ENCODE assay signal across 14 cellular contexts in genomic region chr1:220056374-220056773, GRCh38. TPM values are rescaled to one million over a fixed set of nuclear protein-coding genes. Genes with fewer than 3 reads are reported as not detected.
A peak's percentile ranks its signal among the peaks of the same experiment; 100 is the strongest.
DNase-seq lines count a peak whose midpoint lies in the region; ATAC-seq and TF ChIP-seq lines count a peak whose summit lies in the region.
"Had no signal": no experiment of that assay in that cellular context is flagged by ENCODE, and none has a peak within 500 bp of the region (broad histone marks: within the 10 kb centered on the region; RNA-seq: fewer than 3 reads in every experiment).

No MANE protein-coding gene starts in this region.

- CTCF ChIA-PET in activated naive CD4-positive, alpha-beta T cell treated with anti-CD3 and anti-CD28 coated beads for 36 hours (lab: Charles Lee) = no interaction called here

- intact Hi-C loops in activated naive CD4-positive, alpha-beta T cell treated with anti-CD3 and anti-CD28 coated beads for 36 hours (cut with micrococcal nuclease) = no loop called here
- intact Hi-C loops in activated T-helper 1 cell treated with anti-CD3 and anti-CD28 coated beads, Interleukin-12 subunit alpha, Interleukin-12 subunit beta, Interleukin-2, Interleukin-4 antibody, amounts not matched to agents 30 ng/mL and 10 ng/mL and 1 ng/mL, durations not matched to agents 14 hours and 24 hours and 36 hours (cut with micrococcal nuclease) = no loop called here
- intact Hi-C loops in mucosa of descending colon (cut with DNase I, micrococcal nuclease) = no loop called here

- no peaks in the 10 kb centered on the region for H3K27me3 Mint-ChIP-seq in activated naive CD4-positive, alpha-beta T cell treated with anti-CD3 and anti-CD28 coated beads for 36 hours (ENCODE audit: low read depth)
- no peaks in the 10 kb centered on the region for H3K27me3 Mint-ChIP-seq in activated T-helper 1 cell treated with anti-CD3 and anti-CD28 coated beads, Interleukin-12 subunit alpha, Interleukin-12 subunit beta, Interleukin-2, Interleukin-4 antibody, amounts not matched to agents 30 ng/mL and 10 ng/mL and 1 ng/mL, durations not matched to agents 14 hours and 24 hours and 36 hours (ENCODE audit: insufficient read depth)

- H3K4me3 Mint-ChIP-seq in activated naive CD4-positive, alpha-beta T cell treated with anti-CD3 and anti-CD28 coated beads for 36 hours = no peak overlapping the region
- no peak overlapping the region for H3K4me3 Mint-ChIP-seq in activated T-helper 1 cell treated with anti-CD3 and anti-CD28 coated beads, Interleukin-12 subunit alpha, Interleukin-12 subunit beta, Interleukin-2, Interleukin-4 antibody, amounts not matched to agents 30 ng/mL and 10 ng/mL and 1 ng/mL, durations not matched to agents 14 hours and 24 hours and 36 hours

- no peaks in the 10 kb centered on the region for H3K4me1 Mint-ChIP-seq in activated naive CD4-positive, alpha-beta T cell treated with anti-CD3 and anti-CD28 coated beads for 36 hours (ENCODE audit: low read depth)
- H3K4me1 Mint-ChIP-seq in activated T-helper 1 cell treated with anti-CD3 and anti-CD28 coated beads, Interleukin-12 subunit alpha, Interleukin-12 subunit beta, Interleukin-2, Interleukin-4 antibody, amounts not matched to agents 30 ng/mL and 10 ng/mL and 1 ng/mL, durations not matched to agents 14 hours and 24 hours and 36 hours (ENCODE audit: low read depth) = peaks cover 5% of the 10 kb centered on the region

- H3K9me3 Mint-ChIP-seq in activated naive CD4-positive, alpha-beta T cell treated with anti-CD3 and anti-CD28 coated beads, Interleukin-2, amount 50 U/mL, for 72 hours = no peaks in the 10 kb centered on the region
- no peaks in the 10 kb centered on the region for H3K9me3 Mint-ChIP-seq in activated naive CD4-positive, alpha-beta T cell treated with anti-CD3 and anti-CD28 coated beads for 36 hours
- H3K9me3 Mint-ChIP-seq in activated T-helper 1 cell treated with anti-CD3 and anti-CD28 coated beads, Interleukin-12 subunit alpha, Interleukin-12 subunit beta, Interleukin-2, Interleukin-4 antibody, amounts not matched to agents 30 ng/mL and 10 ng/mL and 1 ng/mL, durations not matched to agents 14 hours and 24 hours and 36 hours = no peaks in the 10 kb centered on the region

- no peaks in the 10 kb centered on the region for H3K36me3 Mint-ChIP-seq in activated naive CD4-positive, alpha-beta T cell treated with anti-CD3 and anti-CD28 coated beads, Interleukin-2, amount 50 U/mL, for 72 hours
- peaks cover 4% of the 10 kb centered on the region for H3K36me3 Mint-ChIP-seq in activated naive CD4-positive, alpha-beta T cell treated with anti-CD3 and anti-CD28 coated beads for 36 hours (ENCODE audit: low read depth)
- H3K36me3 Mint-ChIP-seq in activated T-helper 1 cell treated with anti-CD3 and anti-CD28 coated beads, Interleukin-12 subunit alpha, Interleukin-12 subunit beta, Interleukin-2, Interleukin-4 antibody, amounts not matched to agents 30 ng/mL and 10 ng/mL and 1 ng/mL, durations not matched to agents 14 hours and 24 hours and 36 hours (ENCODE audit: low read depth) = peaks cover under 1% of the 10 kb centered on the region

- TF ChIP-seq CTCF in mucosa of descending colon (IDR thresholded peaks at IDR 0.05) = no peak

- no peaks in the 10 kb centered on the region for H3K9me3 ChIP-seq in mucosa of descending colon
- H3K9me3 ChIP-seq: BE2C had no signal

- H3K4me3 ChIP-seq in mucosa of descending colon = no peak overlapping the region

- H3K4me1 ChIP-seq in mucosa of descending colon (ENCODE audit: low read depth) = no peaks in the 10 kb centered on the region
- H3K4me1 ChIP-seq: BE2C had no signal

- no peak for DNase-seq in activated naive CD4-positive, alpha-beta T cell treated with anti-CD3 and anti-CD28 coated beads, Interleukin-2, amount 50 U/mL, for 72 hours (ENCODE audit: low spot score in 2 of 2)
- no peak for DNase-seq in activated naive CD4-positive, alpha-beta T cell treated with anti-CD3 and anti-CD28 coated beads for 36 hours
- DNase-seq in activated T-helper 1 cell treated with anti-CD3 and anti-CD28 coated beads, Interleukin-12 subunit alpha, Interleukin-12 subunit beta, Interleukin-2, Interleukin-4 antibody, amounts not matched to agents 30 ng/mL and 10 ng/mL and 1 ng/mL, durations not matched to agents 14 hours and 24 hours and 36 hours (ENCODE audit: low spot score) = no peak
- DNase-seq in mucosa of descending colon (no peak), NCI-H526 treated with DMSO at 0.1 percent for 48 hours (lab: John Stamatoyannopoulos, UW) (no peak), NCI-H128 (lab: John Stamatoyannopoulos, UW; ENCODE audit: unreplicated experiment) (no peak)
- DNase-seq: BE2C, EL, KBM-7, NCI-H2227 treated with DMSO at 0.1 percent for 48 hours, NCI-H526, OCI-M1, RPMI8226 had no signal

- peak overlapping the region; percentile 11 to 62 for H3K27ac Mint-ChIP-seq in activated naive CD4-positive, alpha-beta T cell treated with anti-CD3 and anti-CD28 coated beads, Interleukin-2, amount 50 U/mL, for 72 hours
- no peak overlapping the region for H3K27ac Mint-ChIP-seq in activated naive CD4-positive, alpha-beta T cell treated with anti-CD3 and anti-CD28 coated beads for 36 hours
- H3K27ac Mint-ChIP-seq in activated T-helper 1 cell treated with anti-CD3 and anti-CD28 coated beads, Interleukin-12 subunit alpha, Interleukin-12 subunit beta, Interleukin-2, Interleukin-4 antibody, amounts not matched to agents 30 ng/mL and 10 ng/mL and 1 ng/mL, durations not matched to agents 14 hours and 24 hours and 36 hours = peak overlapping the region; percentile 50

- no peaks in the 10 kb centered on the region for H3K36me3 ChIP-seq in mucosa of descending colon (ENCODE audit: low read depth)

- no peak for ATAC-seq in activated naive CD4-positive, alpha-beta T cell treated with anti-CD3 and anti-CD28 coated beads, Interleukin-2, amount 50 U/mL, for 72 hours
- ATAC-seq in mucosa of descending colon (peak; percentile 21), GM18519 (IDR thresholded peaks at IDR 0.05; ENCODE audit: low FRiP score, unreplicated experiment) (no peak)

RNA-seq across cellular contexts. Expression of gene EPRS1, which starts 10.1 kb away (rescaled TPM):
- total RNA-seq in activated naive CD4-positive, alpha-beta T cell treated with anti-CD3 and anti-CD28 coated beads, Interleukin-2, amount 50 U/mL, for 72 hours = 100 to 1,000 TPM; 160 to 192 TPM
- total RNA-seq in activated naive CD4-positive, alpha-beta T cell treated with anti-CD3 and anti-CD28 coated beads for 36 hours = 100 to 1,000 TPM; 227 to 229 TPM
- 176 and 188 TPM in 2 replicates for total RNA-seq in activated T-helper 1 cell treated with anti-CD3 and anti-CD28 coated beads, Interleukin-12 subunit alpha, Interleukin-12 subunit beta, Interleukin-2, Interleukin-4 antibody, amounts not matched to agents 30 ng/mL and 10 ng/mL and 1 ng/mL, durations not matched to agents 14 hours and 24 hours and 36 hours
- 10 to 100 TPM; 65.5 to 69.4 (median 67.6) TPM for total RNA-seq in mucosa of descending colon

RNA-seq across cellular contexts. Expression of gene BPNT1, which starts 33.2 kb away (rescaled TPM):
- total RNA-seq in activated naive CD4-positive, alpha-beta T cell treated with anti-CD3 and anti-CD28 coated beads, Interleukin-2, amount 50 U/mL, for 72 hours = 10 to 100 TPM; 27.7 to 37.1 TPM
- 10 to 100 TPM; 18.5 to 21.3 TPM for total RNA-seq in activated naive CD4-positive, alpha-beta T cell treated with anti-CD3 and anti-CD28 coated beads for 36 hours
- 27.0 and 28.2 TPM in 2 replicates for total RNA-seq in activated T-helper 1 cell treated with anti-CD3 and anti-CD28 coated beads, Interleukin-12 subunit alpha, Interleukin-12 subunit beta, Interleukin-2, Interleukin-4 antibody, amounts not matched to agents 30 ng/mL and 10 ng/mL and 1 ng/mL, durations not matched to agents 14 hours and 24 hours and 36 hours
- total RNA-seq in mucosa of descending colon = 10 to 100 TPM; 39.6 to 87.1 (median 62.4) TPM

RNA-seq across cellular contexts. Expression of gene IARS2, which starts 37.6 kb away (rescaled TPM):
- 10 to 100 TPM; 66.6 to 78.4 TPM for total RNA-seq in activated naive CD4-positive, alpha-beta T cell treated with anti-CD3 and anti-CD28 coated beads, Interleukin-2, amount 50 U/mL, for 72 hours
- 10 to 100 TPM; 59.7 to 60.3 TPM for total RNA-seq in activated naive CD4-positive, alpha-beta T cell treated with anti-CD3 and anti-CD28 coated beads for 36 hours
- 72.8 and 74.7 TPM in 2 replicates for total RNA-seq in activated T-helper 1 cell treated with anti-CD3 and anti-CD28 coated beads, Interleukin-12 subunit alpha, Interleukin-12 subunit beta, Interleukin-2, Interleukin-4 antibody, amounts not matched to agents 30 ng/mL and 10 ng/mL and 1 ng/mL, durations not matched to agents 14 hours and 24 hours and 36 hours
- 10 to 100 TPM; 65.7 to 86.5 (median 73.6) TPM for total RNA-seq in mucosa of descending colon
